Comparison of ENCODE assay signal across 12 cellular contexts in genomic region chr9:73437758-73438157, GRCh38.
DNase-seq lines count a peak whose midpoint lies in the region; ATAC-seq and TF ChIP-seq lines count a peak whose summit lies in the region.
"Had no signal": no experiment of that assay in that cellular context is flagged by ENCODE, and none has a peak within 500 bp of the region (broad histone marks: within the 10 kb centered on the region; RNA-seq: fewer than 3 reads in every experiment).

No MANE protein-coding gene starts in this region.

- DNase-seq in KBM-7 (peak; percentile 1), A673 (ENCODE audit: low spot score) (no peak), NCI-H187 (lab: John Stamatoyannopoulos, UW) (no peak), ureter (ENCODE audit: low spot score) (no peak), left ventricle myocardium superior (no peak)
- DNase-seq: HCEC 1CT; stimulated activated CD4-positive, alpha-beta T cell treated with anti-CD3 and anti-CD28 coated beads, Interleukin-1b, Interleukin-23, amount 100 ng/mL, for 48 hours; T-helper 9 cell had no signal

- no peaks in the 10 kb centered on the region for H3K36me3 ChIP-seq in A673 (ENCODE audit: insufficient read depth, low read length, poor library complexity, severe bottlenecking)
- H3K36me3 ChIP-seq: vagina had no signal

- peaks cover 6% of the 10 kb centered on the region for H3K27me3 ChIP-seq in A673 (replicated peaks; ENCODE audit: insufficient read depth, low read depth, low read length, poor library complexity)
- H3K27me3 ChIP-seq: vagina had no signal

- H3K4me1 ChIP-seq in A673 (ENCODE audit: insufficient read depth, low read length, poor library complexity, severe bottlenecking): no peaks in the 10 kb centered on the region
- H3K4me1 ChIP-seq: vagina had no signal

- intact Hi-C loops in A673 (cut with micrococcal nuclease; ENCODE audit: unreplicated experiment) (loop anchor here (10.0 kb wide), 1 partner anchor 233 kb away; no protein-coding TSS in a partner anchor), left ventricle myocardium superior (cut with micrococcal nuclease) (no loop called here)

- CTCF ChIA-PET in A673 (lab: Charles Lee): no interaction called here

- no peak overlapping the region for H3K27ac ChIP-seq in A673 (ENCODE audit: low read depth, low read length, poor library complexity, severe bottlenecking)
- H3K27ac ChIP-seq: vagina had no signal

- POLR2A ChIA-PET in A673 (lab: Charles Lee; ENCODE audit: low non-redundant PET): no interaction called here

- ATAC-seq in GM18508 (IDR thresholded peaks at IDR 0.05; ENCODE audit: insufficient read depth, unreplicated experiment) (peak; percentile 84), HG02588 (IDR thresholded peaks at IDR 0.05; ENCODE audit: unreplicated experiment) (peak; percentile 76), esophagus mucosa (peak; percentile 41), left ventricle myocardium superior (no peak)

- no peaks in the 10 kb centered on the region for H3K9me3 ChIP-seq in A673 (ENCODE audit: low read depth, low read length, poor library complexity, severe bottlenecking)
- H3K9me3 ChIP-seq: vagina had no signal

- H3K4me3 ChIP-seq in A673 (ENCODE audit: low read depth, low read length, poor library complexity, severe bottlenecking): no peak overlapping the region
- H3K4me3 ChIP-seq: vagina had no signal

- no TSS peak for BruUV-seq in A673 (replicated peaks; lab: Mats Ljungman, UMichigan)

- TF ChIP-seq CTCF in A673 (conservative IDR thresholded peaks at IDR 0.05; ENCODE audit: low read depth, low read length): no peak

- in situ Hi-C loops in KBM-7 (cut with MboI; ENCODE audit: low pct_unique_long_range_greater_than_20kb, low sequenced_read_pairs): no loop called here
